ENCODE assay signal across 1 cellular context in the genomic region with DNA sequence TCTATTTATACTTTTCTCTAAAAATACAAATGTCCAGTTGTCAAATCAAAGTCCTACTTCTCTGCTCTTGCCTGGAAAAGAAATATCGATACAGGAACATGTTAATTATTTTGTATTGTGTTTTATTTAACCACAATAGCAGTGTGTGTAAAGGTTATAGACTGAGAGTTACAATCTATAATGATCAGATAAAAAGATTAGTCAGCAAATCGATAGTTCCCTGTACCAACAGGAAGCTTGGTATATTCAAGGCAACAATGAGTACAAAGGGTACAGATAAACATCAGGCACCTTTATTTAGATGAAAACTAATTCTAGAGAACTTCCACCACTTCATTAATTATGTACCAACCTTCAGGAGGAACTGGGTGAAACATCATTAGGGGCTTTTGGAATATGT.
TF ChIP-seq lines count a peak whose summit lies in the region.

No MANE protein-coding gene starts in this region.

TF ChIP-seq in GM23338, 12 proteins besides CTCF, POLR2A, EP300 and RAD21 (continued from another document):
- TF ChIP-seq, protein P1, sequence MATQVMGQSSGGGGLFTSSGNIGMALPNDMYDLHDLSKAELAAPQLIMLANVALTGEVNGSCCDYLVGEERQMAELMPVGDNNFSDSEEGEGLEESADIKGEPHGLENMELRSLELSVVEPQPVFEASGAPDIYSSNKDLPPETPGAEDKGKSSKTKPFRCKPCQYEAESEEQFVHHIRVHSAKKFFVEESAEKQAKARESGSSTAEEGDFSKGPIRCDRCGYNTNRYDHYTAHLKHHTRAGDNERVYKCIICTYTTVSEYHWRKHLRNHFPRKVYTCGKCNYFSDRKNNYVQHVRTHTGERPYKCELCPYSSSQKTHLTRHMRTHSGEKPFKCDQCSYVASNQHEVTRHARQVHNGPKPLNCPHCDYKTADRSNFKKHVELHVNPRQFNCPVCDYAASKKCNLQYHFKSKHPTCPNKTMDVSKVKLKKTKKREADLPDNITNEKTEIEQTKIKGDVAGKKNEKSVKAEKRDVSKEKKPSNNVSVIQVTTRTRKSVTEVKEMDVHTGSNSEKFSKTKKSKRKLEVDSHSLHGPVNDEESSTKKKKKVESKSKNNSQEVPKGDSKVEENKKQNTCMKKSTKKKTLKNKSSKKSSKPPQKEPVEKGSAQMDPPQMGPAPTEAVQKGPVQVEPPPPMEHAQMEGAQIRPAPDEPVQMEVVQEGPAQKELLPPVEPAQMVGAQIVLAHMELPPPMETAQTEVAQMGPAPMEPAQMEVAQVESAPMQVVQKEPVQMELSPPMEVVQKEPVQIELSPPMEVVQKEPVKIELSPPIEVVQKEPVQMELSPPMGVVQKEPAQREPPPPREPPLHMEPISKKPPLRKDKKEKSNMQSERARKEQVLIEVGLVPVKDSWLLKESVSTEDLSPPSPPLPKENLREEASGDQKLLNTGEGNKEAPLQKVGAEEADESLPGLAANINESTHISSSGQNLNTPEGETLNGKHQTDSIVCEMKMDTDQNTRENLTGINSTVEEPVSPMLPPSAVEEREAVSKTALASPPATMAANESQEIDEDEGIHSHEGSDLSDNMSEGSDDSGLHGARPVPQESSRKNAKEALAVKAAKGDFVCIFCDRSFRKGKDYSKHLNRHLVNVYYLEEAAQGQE (IDR thresholded peaks at IDR 0.05; ENCODE audit: unreplicated experiment) = no peak
- TF ChIP-seq CREB1 (CRISPR knock-in tag; IDR thresholded peaks at IDR 0.05; ENCODE audit: low read depth) (no peak), JUNB (IDR thresholded peaks at IDR 0.05; ENCODE audit: unreplicated experiment) (no peak), ZNF331 (CRISPR knock-in tag; IDR thresholded peaks at IDR 0.05; ENCODE audit: low read depth) (no peak)
